In genomic region chr7:99374121-99375064, GRCh38 we compare ENCODE assay signal across 8 cellular contexts. TPM values are rescaled to one million over a fixed set of nuclear protein-coding genes. Genes with fewer than 3 reads are reported as not detected.
DNase-seq lines count a peak whose midpoint lies in the region; ATAC-seq and TF ChIP-seq lines count a peak whose summit lies in the region.

Gene ARPC1B (plus strand): TSS chr7:99374730. CDS start chr7:99385715, 10,985 bp downstream.

- peak; percentile 32 for TF ChIP-seq POLR2A in erythroblast (IDR thresholded peaks at IDR 0.05; ENCODE audit: low read length)

- H3K4me3 ChIP-seq in OCI-LY3 (ENCODE audit: low read length): peak within 1 kb of the TSS; percentile 87

- ATAC-seq in GM19035 (IDR thresholded peaks at IDR 0.05; ENCODE audit: unreplicated experiment) (peak; percentile 58), HG03159 (IDR thresholded peaks at IDR 0.05; ENCODE audit: unreplicated experiment) (peak; percentile 55)
- ATAC-seq in stimulated activated effector memory CD8-positive, alpha-beta T cell treated with anti-CD3 and anti-CD28 coated beads, Interleukin-12 subunit alpha, Interleukin-12 subunit beta, amount 100 ng/mL, for 72 hours: peak; percentile 80

- DNase-seq in activated T-cell treated with anti-CD3 and anti-CD28 coated beads for 24 hours (ENCODE audit: low read depth) (peak; percentile 81), erythroblast (lab: John Stamatoyannopoulos, UW) (peak; percentile 74 to 76), myocyte (ENCODE audit: low read depth) (peak; percentile 71)
- peak; percentile 70 to 86 for DNase-seq in stimulated activated effector memory CD8-positive, alpha-beta T cell treated with anti-CD3 and anti-CD28 coated beads, Interleukin-12 subunit alpha, Interleukin-12 subunit beta, amount 100 ng/mL, for 72 hours (ENCODE audit: low spot score in 2 of 2)

- H3K4me3 Mint-ChIP-seq in stimulated activated effector memory CD8-positive, alpha-beta T cell treated with anti-CD3 and anti-CD28 coated beads, Interleukin-12 subunit alpha, Interleukin-12 subunit beta, amount 100 ng/mL, for 72 hours: peak within 1 kb of the TSS; percentile 75

- H3K36me3 Mint-ChIP-seq in stimulated activated effector memory CD8-positive, alpha-beta T cell treated with anti-CD3 and anti-CD28 coated beads, Interleukin-12 subunit alpha, Interleukin-12 subunit beta, amount 100 ng/mL, for 72 hours: peaks cover 53% of the 10 kb centered on the region

- peaks cover 21% of the 10 kb centered on the region for H3K4me1 ChIP-seq in OCI-LY3 (ENCODE audit: low read length)

- H3K27ac Mint-ChIP-seq in stimulated activated effector memory CD8-positive, alpha-beta T cell treated with anti-CD3 and anti-CD28 coated beads, Interleukin-12 subunit alpha, Interleukin-12 subunit beta, amount 100 ng/mL, for 72 hours: peak within 1 kb of the TSS; percentile 82

- H3K27me3 ChIP-seq in OCI-LY3 (ENCODE audit: low read depth, low read length): no peaks in the 10 kb centered on the region

- no peaks in the 10 kb centered on the region for H3K9me3 ChIP-seq in OCI-LY3 (ENCODE audit: insufficient read depth, low read length)

- H3K4me2 ChIP-seq in OCI-LY3 (ENCODE audit: low read length): peak within 1 kb of the TSS; percentile 94

- H3K27ac ChIP-seq in C4-2B: peak within 1 kb of the TSS; percentile 79
- peak within 1 kb of the TSS; percentile 70 for H3K27ac ChIP-seq in OCI-LY3 (ENCODE audit: low read length)

- peaks cover 8% of the 10 kb centered on the region; the same call in 1 of the 2 replicates for H4K20me1 ChIP-seq in OCI-LY3 (ENCODE audit: insufficient read depth, low read length)

- peaks cover 46% of the 10 kb centered on the region for H3K79me2 ChIP-seq in OCI-LY3 (ENCODE audit: low read length)

- no peaks in the 10 kb centered on the region for H3K9me3 Mint-ChIP-seq in stimulated activated effector memory CD8-positive, alpha-beta T cell treated with anti-CD3 and anti-CD28 coated beads, Interleukin-12 subunit alpha, Interleukin-12 subunit beta, amount 100 ng/mL, for 72 hours

- peaks cover 44% of the 10 kb centered on the region for H3K4me1 Mint-ChIP-seq in stimulated activated effector memory CD8-positive, alpha-beta T cell treated with anti-CD3 and anti-CD28 coated beads, Interleukin-12 subunit alpha, Interleukin-12 subunit beta, amount 100 ng/mL, for 72 hours

- TF ChIP-seq CTCF in C4-2B (conservative IDR thresholded peaks at IDR 0.05): no peak
- no peak for TF ChIP-seq CTCF in OCI-LY3 (IDR thresholded peaks at IDR 0.05; ENCODE audit: low read depth, low read length)

- H3K36me3 ChIP-seq in OCI-LY3 (replicated peaks; ENCODE audit: low read depth, low read length): peaks cover 17% of the 10 kb centered on the region

- peak within 1 kb of the TSS; percentile 69; the same call in 1 of the 2 replicates for H2AFZ ChIP-seq in OCI-LY3 (ENCODE audit: low read depth, low read length)

- H3K9ac ChIP-seq in OCI-LY3 (ENCODE audit: low read length): peak within 1 kb of the TSS; percentile 99

RNA-seq across cellular contexts. Expression of gene ARPC1B, which starts in this region (rescaled TPM):
- total RNA-seq in myocyte: 89.6 and 104 TPM in 2 replicates
- polyA plus RNA-seq in myocyte (2012): 253 TPM

Comparison
In these comparisons a context has a peak if more than half of its experiments do, and no peak if none do; other contexts are left out.
1. Peak in every context shown above with its lines: DNase-seq, ATAC-seq, H3K4me3 ChIP-seq and H3K27ac ChIP-seq.